ENCODE assay signal across 12 cellular contexts in genomic region chr14:64724578-64724930, GRCh38. TPM values are rescaled to one million over a fixed set of nuclear protein-coding genes. Genes with fewer than 3 reads are reported as not detected.
DNase-seq lines count a peak whose midpoint lies in the region; ATAC-seq, FAIRE-seq and TF ChIP-seq lines count a peak whose summit lies in the region.
"Had no signal": no experiment of that assay in that cellular context is flagged by ENCODE, and none has a peak within 500 bp of the region (broad histone marks: within the 10 kb centered on the region; RNA-seq: fewer than 3 reads in every experiment).

No MANE protein-coding gene starts in this region.

- POLR2A ChIA-PET in activated CD8-positive, alpha-beta T cell treated with anti-CD3 and anti-CD28 coated beads, Interleukin-2, amount 10 ng/mL, durations not matched to agents 7 days and 5 days (lab: Charles Lee) = interaction anchor here (1.0 kb wide), 1 partner anchor 20 kb away, joined by 5 read pairs; the partner anchor contains the start of gene PLEKHG3
- POLR2A ChIA-PET in activated CD8-positive, alpha-beta T cell treated with anti-CD3 and anti-CD28 coated beads for 36 hours (lab: Charles Lee) = no interaction called here
- POLR2A ChIA-PET in activated CD4-positive, alpha-beta memory T cell treated with anti-CD3 and anti-CD28 coated beads for 36 hours (lab: Charles Lee) = interaction anchor here (1.4 to 1.9 kb wide), 2 partner anchors 17 to 31 kb away, joined by 4 to 6 read pairs; no protein-coding TSS in a partner anchor

- H3K4me3 ChIP-seq in keratinocyte (ENCODE audit: control insufficient read depth in 2 of 3, extremely low read depth in 1 of 3, insufficient read depth in 2 of 3, low read depth in 1 of 3, low read length in 3 of 3) (no peak overlapping the region), stomach (no peak overlapping the region)
- H3K4me3 ChIP-seq: pancreas had no signal

- no peaks in the 10 kb centered on the region for H3K27me3 ChIP-seq in keratinocyte (ENCODE audit: control insufficient read depth, extremely low read depth, insufficient read depth, low read length)
- no peaks in the 10 kb centered on the region for H3K27me3 ChIP-seq in stomach
- H3K27me3 ChIP-seq: pancreas had no signal

- peaks cover 87% of the 10 kb centered on the region for H3K79me2 ChIP-seq in keratinocyte (ENCODE audit: control insufficient read depth, insufficient read depth, low read length)

- peaks cover 22 to 41% of the 10 kb centered on the region in 2 experiments for H3K36me3 ChIP-seq in keratinocyte (ENCODE audit: control insufficient read depth in 2 of 2, extremely low read depth in 1 of 2, insufficient read depth in 2 of 2, low read length in 2 of 2)
- H3K36me3 ChIP-seq in stomach = peaks cover 15 to 24% (median 22%) of the 10 kb centered on the region in 4 donors

- H3K27ac ChIP-seq in keratinocyte (ENCODE audit: control insufficient read depth, insufficient read depth, low read length) (peak overlapping the region; percentile 90), stomach (peak overlapping the region in 4 of 5 donors; percentile 16 to 24 (median 17))

- dilution Hi-C loops in keratinocyte (cut with MboI; ENCODE audit: extremely low pct_ligation_motif_present, low sequenced_read_pairs) = no loop called here

- TF ChIP-seq EP300 in stomach (IDR thresholded peaks at IDR 0.05) = no peak

- CTCF ChIA-PET in activated CD8-positive, alpha-beta T cell treated with anti-CD3 and anti-CD28 coated beads, Interleukin-2, amount 10 ng/mL, durations not matched to agents 7 days and 5 days (lab: Charles Lee) = interaction anchor here (1.0 kb wide), 1 partner anchor 172 kb away, joined by 3 read pairs; no protein-coding TSS in a partner anchor
- CTCF ChIA-PET in activated CD8-positive, alpha-beta T cell treated with anti-CD3 and anti-CD28 coated beads for 36 hours (lab: Charles Lee) = no interaction called here
- CTCF ChIA-PET in activated CD4-positive, alpha-beta memory T cell treated with anti-CD3 and anti-CD28 coated beads for 36 hours (lab: Charles Lee) = interaction anchor here (0.6 to 2.0 kb wide), 6 partner anchors 12 to 99 kb away, joined by 3 to 10 read pairs (median 3); no protein-coding TSS in a partner anchor

- H2AFZ ChIP-seq in keratinocyte (ENCODE audit: control insufficient read depth, low read length) = no peak overlapping the region

- no peak for FAIRE-seq in keratinocyte (lab: Jason Lieb, UNC)
- FAIRE-seq: pancreas had no signal

- no peaks in the 10 kb centered on the region for H3K9me3 Mint-ChIP-seq in activated CD8-positive, alpha-beta T cell treated with anti-CD3 and anti-CD28 coated beads, Interleukin-2, amount 10 ng/mL, durations not matched to agents 7 days and 5 days (ENCODE audit: insufficient read depth)
- H3K9me3 Mint-ChIP-seq in activated CD8-positive, alpha-beta T cell treated with anti-CD3 and anti-CD28 coated beads for 36 hours = no peaks in the 10 kb centered on the region
- no peaks in the 10 kb centered on the region for H3K9me3 Mint-ChIP-seq in activated CD4-positive, alpha-beta memory T cell treated with anti-CD3 and anti-CD28 coated beads for 36 hours

- H3K9me1 ChIP-seq in keratinocyte (ENCODE audit: control insufficient read depth, extremely low read depth, insufficient read depth, low read length) = peaks cover 3% of the 10 kb centered on the region

- no peak for TF ChIP-seq POLR2A in stomach (IDR thresholded peaks at IDR 0.05)

- peaks cover 65% of the 10 kb centered on the region for H3K4me1 Mint-ChIP-seq in activated CD8-positive, alpha-beta T cell treated with anti-CD3 and anti-CD28 coated beads, Interleukin-2, amount 10 ng/mL, durations not matched to agents 7 days and 5 days (ENCODE audit: low read depth)
- H3K4me1 Mint-ChIP-seq in activated CD8-positive, alpha-beta T cell treated with anti-CD3 and anti-CD28 coated beads for 36 hours (ENCODE audit: low read depth) = peaks cover 24% of the 10 kb centered on the region
- H3K4me1 Mint-ChIP-seq in activated CD4-positive, alpha-beta memory T cell treated with anti-CD3 and anti-CD28 coated beads for 36 hours (ENCODE audit: low read depth) = peaks cover 96% of the 10 kb centered on the region

- no peak overlapping the region for H3K4me3 Mint-ChIP-seq in activated CD8-positive, alpha-beta T cell treated with anti-CD3 and anti-CD28 coated beads, Interleukin-2, amount 10 ng/mL, durations not matched to agents 7 days and 5 days
- H3K4me3 Mint-ChIP-seq in activated CD8-positive, alpha-beta T cell treated with anti-CD3 and anti-CD28 coated beads for 36 hours = no peak overlapping the region
- H3K4me3 Mint-ChIP-seq in activated CD4-positive, alpha-beta memory T cell treated with anti-CD3 and anti-CD28 coated beads for 36 hours = no peak overlapping the region

- peak overlapping the region; percentile 68 for H3K27ac Mint-ChIP-seq in activated CD8-positive, alpha-beta T cell treated with anti-CD3 and anti-CD28 coated beads, Interleukin-2, amount 10 ng/mL, durations not matched to agents 7 days and 5 days
- no peak overlapping the region for H3K27ac Mint-ChIP-seq in activated CD8-positive, alpha-beta T cell treated with anti-CD3 and anti-CD28 coated beads for 36 hours
- peak overlapping the region; percentile 78 for H3K27ac Mint-ChIP-seq in activated CD4-positive, alpha-beta memory T cell treated with anti-CD3 and anti-CD28 coated beads for 36 hours

- H3K9ac ChIP-seq in keratinocyte (ENCODE audit: control insufficient read depth, extremely low read depth, insufficient read depth, low read length) = peak overlapping the region; percentile 40

- H3K9me3 ChIP-seq in keratinocyte (ENCODE audit: control insufficient read depth, low read depth, low read length) (no peaks in the 10 kb centered on the region), stomach (no peaks in the 10 kb centered on the region)
- H3K9me3 ChIP-seq: pancreas had no signal

- no peak for TF ChIP-seq CTCF in activated CD8-positive, alpha-beta T cell treated with anti-CD3 and anti-CD28 coated beads for 36 hours (IDR thresholded peaks at IDR 0.05)
- no peak for TF ChIP-seq CTCF in keratinocyte (optimal IDR thresholded peaks at IDR 0.05 in 1 of 3, IDR thresholded peaks at IDR 0.05 in 1 of 3, conservative IDR thresholded peaks at IDR 0.05 in 1 of 3; ENCODE audit: extremely low read depth in 1 of 3, insufficient read depth in 2 of 3, low read length in 3 of 3)
- TF ChIP-seq CTCF in stomach (IDR thresholded peaks at IDR 0.05) = no peak

- intact Hi-C loops in activated CD8-positive, alpha-beta T cell treated with anti-CD3 and anti-CD28 coated beads for 36 hours (cut with micrococcal nuclease) = no loop called here
- intact Hi-C loops in activated CD4-positive, alpha-beta memory T cell treated with anti-CD3 and anti-CD28 coated beads for 36 hours (cut with micrococcal nuclease) = loop anchor here (1.0 kb wide), 1 partner anchor 32 kb away; no protein-coding TSS in a partner anchor
- intact Hi-C loops in stomach (cut with DNase I; ENCODE audit: low total_unique reads) = no loop called here

- H3K27me3 Mint-ChIP-seq in activated CD8-positive, alpha-beta T cell treated with anti-CD3 and anti-CD28 coated beads, Interleukin-2, amount 10 ng/mL, durations not matched to agents 7 days and 5 days (ENCODE audit: low read depth) = peaks cover 4% of the 10 kb centered on the region
- H3K27me3 Mint-ChIP-seq in activated CD8-positive, alpha-beta T cell treated with anti-CD3 and anti-CD28 coated beads for 36 hours = no peaks in the 10 kb centered on the region
- H3K27me3 Mint-ChIP-seq in activated CD4-positive, alpha-beta memory T cell treated with anti-CD3 and anti-CD28 coated beads for 36 hours = no peaks in the 10 kb centered on the region

- no peak for ATAC-seq in activated CD8-positive, alpha-beta T cell treated with anti-CD3 and anti-CD28 coated beads, Interleukin-2, amount 10 ng/mL, durations not matched to agents 7 days and 5 days
- no peak for ATAC-seq in activated CD8-positive, alpha-beta T cell treated with anti-CD3 and anti-CD28 coated beads for 36 hours
- no peak for ATAC-seq in GM19035 (IDR thresholded peaks at IDR 0.05; ENCODE audit: unreplicated experiment)
- ATAC-seq: pancreas had no signal

- peaks cover 5% of the 10 kb centered on the region for H3K36me3 Mint-ChIP-seq in activated CD8-positive, alpha-beta T cell treated with anti-CD3 and anti-CD28 coated beads, Interleukin-2, amount 10 ng/mL, durations not matched to agents 7 days and 5 days (ENCODE audit: low read depth)
- no peaks in the 10 kb centered on the region for H3K36me3 Mint-ChIP-seq in activated CD8-positive, alpha-beta T cell treated with anti-CD3 and anti-CD28 coated beads for 36 hours (ENCODE audit: low read depth)
- no peaks in the 10 kb centered on the region for H3K36me3 Mint-ChIP-seq in activated CD4-positive, alpha-beta memory T cell treated with anti-CD3 and anti-CD28 coated beads for 36 hours

- H3K4me1 ChIP-seq in keratinocyte (ENCODE audit: control insufficient read depth, extremely low read depth, insufficient read depth, low read length) (peaks cover 75% of the 10 kb centered on the region), stomach (peaks cover 71 to 82% (median 74%) of the 10 kb centered on the region in 4 donors)

- peak overlapping the region; percentile 79 for H3K4me2 ChIP-seq in keratinocyte (ENCODE audit: control insufficient read depth, extremely low read depth, insufficient read depth, low read depth, low read length)

- WGBS in stomach, 5 donors = 68 to 85% (median 71%) methylated on average over 1 of the region's 1 CpG

- DNase-seq in activated CD8-positive, alpha-beta T cell treated with anti-CD3 and anti-CD28 coated beads, Interleukin-2, amount 10 ng/mL, durations not matched to agents 7 days and 5 days = no peak
- DNase-seq in activated CD8-positive, alpha-beta T cell treated with anti-CD3 and anti-CD28 coated beads for 36 hours = no peak
- DNase-seq in activated CD4-positive, alpha-beta memory T cell treated with anti-CD3 and anti-CD28 coated beads for 36 hours = no peak
- DNase-seq in keratinocyte (ENCODE audit: low read depth, low spot score) (no peak), stomach (no peak)
- DNase-seq in stimulated activated CD4-positive, alpha-beta T cell treated with anti-CD3 and anti-CD28 coated beads, Interleukin-2, amount 100 ng/mL, for 48 hours = no peak
- no peak for DNase-seq in effector CD8-positive, alpha-beta T cell (lab: John Stamatoyannopoulos, UW)
- DNase-seq: GDM1, KBM-7, NCI-H2081 treated with DMSO at 0.1 percent for 48 hours had no signal

- no peaks in the 10 kb centered on the region for H4K20me1 ChIP-seq in keratinocyte (ENCODE audit: control insufficient read depth, extremely low read depth, insufficient read depth, low read length)

RNA-seq across cellular contexts. Expression of gene PLEKHG3, which starts 20.3 kb away (rescaled TPM):
- 1 to 10 TPM; 7.3 to 7.8 TPM for total RNA-seq in activated CD8-positive, alpha-beta T cell treated with anti-CD3 and anti-CD28 coated beads, Interleukin-2, amount 10 ng/mL, durations not matched to agents 7 days and 5 days
- total RNA-seq in activated CD8-positive, alpha-beta T cell treated with anti-CD3 and anti-CD28 coated beads for 36 hours = 1 to 10 TPM; 2.7 to 2.8 TPM
- 10 to 100 TPM; 20.1 to 22.6 TPM for total RNA-seq in activated CD4-positive, alpha-beta memory T cell treated with anti-CD3 and anti-CD28 coated beads for 36 hours
- polyA plus RNA-seq in keratinocyte = 71.0 to 89.1 TPM (median 73.2 TPM) in 3 replicates
- polyA plus RNA-seq in keratinocyte (2011; ENCODE audit: low read depth) = 19.7 TPM
- 49.2 and 65.2 TPM in 2 replicates for polyA plus RNA-seq in keratinocyte (2011; cell fraction: cytosol; rRNA removed)
- 171 and 186 TPM in 2 replicates for polyA plus RNA-seq in keratinocyte (2011; cell fraction: nucleus; rRNA removed)
- 36.9 and 94.1 TPM in 2 replicates for polyA plus RNA-seq in keratinocyte (2012; ENCODE audit: low replicate concordance)
- 96.2 to 104 TPM (median 102 TPM) in 3 replicates for polyA minus RNA-seq in keratinocyte
- 107 TPM for polyA minus RNA-seq in keratinocyte (2011; cell fraction: cytosol; rRNA and poly(A)+ RNA removed)
- 103 and 143 TPM in 2 replicates for polyA minus RNA-seq in keratinocyte (2011; cell fraction: nucleus; rRNA and poly(A)+ RNA removed)
- 100 to 1,000 TPM in 1 of 5 donors, 10 to 100 TPM in 4; 25.3 to 292 (median 27.2) TPM for total RNA-seq in stomach
- polyA plus RNA-seq in stomach = 10 to 100 TPM in 1 of 3 donors, 1 to 10 TPM in 2; 7.3 to 24.8 (median 9.2) TPM
